ENCODE assay signal across 1 cellular context in genomic region chr11:61682093-61682732, GRCh38.
A peak's percentile ranks its signal among the peaks of the same experiment; 100 is the strongest.
TF ChIP-seq lines count a peak whose summit lies in the region.

No MANE protein-coding gene starts in this region.

TF ChIP-seq in HepG2, 621 proteins besides CTCF, POLR2A, EP300 and RAD21 (continued from another document):
- TF ChIP-seq TCF12 (IDR thresholded peaks at IDR 0.05) (no peak), TCF12 (CRISPR knock-in tag; IDR thresholded peaks at IDR 0.05) (0 out of 2 replicates have a peak, but pooled peaks have one; percentile 59), DPF2 (CRISPR knock-in tag; IDR thresholded peaks at IDR 0.05; ENCODE audit: borderline replicate concordance, low read depth) (peak; percentile 81; the same call in 1 of the 2 replicates), ISX (CRISPR knock-in tag; conservative IDR thresholded peaks at IDR 0.05) (no peak), SP1 (IDR thresholded peaks at IDR 0.05) (no peak), SP1 (CRISPR knock-in tag; IDR thresholded peaks at IDR 0.05) (0 out of 2 replicates have a peak, but pooled peaks have one; percentile 20), PHF20 (CRISPR knock-in tag; IDR thresholded peaks at IDR 0.05) (no peak), UBTF (CRISPR knock-in tag; IDR thresholded peaks at IDR 0.05) (peak; percentile 77), ZNF792 (CRISPR knock-in tag; IDR thresholded peaks at IDR 0.05) (peak; percentile 94; the same call in 1 of the 2 replicates), MZF1 (CRISPR knock-in tag; IDR thresholded peaks at IDR 0.05; ENCODE audit: borderline replicate concordance) (no peak), MIER2 (CRISPR knock-in tag; IDR thresholded peaks at IDR 0.05) (peak; percentile 87), TFDP1 (CRISPR knock-in tag; IDR thresholded peaks at IDR 0.05; ENCODE audit: borderline replicate concordance) (peak; percentile 92), ZFP36 (IDR thresholded peaks at IDR 0.05; ENCODE audit: borderline replicate concordance, low read depth, low read length, partially characterized antibody) (no peak), ZNF292 (CRISPR knock-in tag; IDR thresholded peaks at IDR 0.05; ENCODE audit: borderline replicate concordance, low read depth) (peak; percentile 35; the same call in 1 of the 2 replicates), ZNF124 (CRISPR knock-in tag; IDR thresholded peaks at IDR 0.05) (peak; percentile 79), ZNF609 (CRISPR knock-in tag; IDR thresholded peaks at IDR 0.05; ENCODE audit: borderline replicate concordance) (peak; percentile 83; the same call in 1 of the 2 replicates), JUND (CRISPR knock-in tag; IDR thresholded peaks at IDR 0.05) (peak; percentile 95), HNRNPUL1 (IDR thresholded peaks at IDR 0.05; ENCODE audit: low read depth, low read length) (no peak), RFX1 (IDR thresholded peaks at IDR 0.05) (no peak), MEIS1 (CRISPR knock-in tag; IDR thresholded peaks at IDR 0.05; ENCODE audit: borderline replicate concordance) (peak; percentile 97), CREM (IDR thresholded peaks at IDR 0.05) (peak; percentile 62; the same call in 1 of the 2 replicates), CREM (CRISPR knock-in tag; IDR thresholded peaks at IDR 0.05) (no peak), TEAD2 (CRISPR knock-in tag; IDR thresholded peaks at IDR 0.05) (0 out of 2 replicates have a peak, but pooled peaks have one; percentile 43), ZBTB1 (CRISPR knock-in tag; IDR thresholded peaks at IDR 0.05; ENCODE audit: borderline replicate concordance) (no peak), SMAD3 (CRISPR knock-in tag; IDR thresholded peaks at IDR 0.05) (peak; percentile 78), DNMT1 (CRISPR knock-in tag; IDR thresholded peaks at IDR 0.05) (no peak), HNRNPK (IDR thresholded peaks at IDR 0.05; ENCODE audit: low read depth, low read length, poor library complexity, severe bottlenecking) (no peak), ZNF18 (CRISPR knock-in tag; IDR thresholded peaks at IDR 0.05; ENCODE audit: insufficient replicate concordance) (peak; percentile 69), ZNF552 (CRISPR knock-in tag; IDR thresholded peaks at IDR 0.05; ENCODE audit: borderline replicate concordance) (no peak), RORA (CRISPR knock-in tag; IDR thresholded peaks at IDR 0.05) (no peak), MTF1 (CRISPR knock-in tag; IDR thresholded peaks at IDR 0.05) (no peak), AGO2 (optimal IDR thresholded peaks at IDR 0.05; ENCODE audit: low read depth, low read length) (no peak), AKAP8 (CRISPR knock-in tag; IDR thresholded peaks at IDR 0.05) (no peak), ZNF773 (CRISPR knock-in tag; IDR thresholded peaks at IDR 0.05; ENCODE audit: borderline replicate concordance) (no peak), ZNF337 (CRISPR knock-in tag; IDR thresholded peaks at IDR 0.05; ENCODE audit: borderline replicate concordance, low read depth) (0 out of 2 replicates have a peak, but pooled peaks have one; percentile 48), ZNF143 (CRISPR knock-in tag; IDR thresholded peaks at IDR 0.05) (no peak), ZNF629 (CRISPR knock-in tag; conservative IDR thresholded peaks at IDR 0.05) (peak; percentile 34; the same call in 1 of the 2 replicates), ZBTB7A (CRISPR knock-in tag; IDR thresholded peaks at IDR 0.05) (peak; percentile 46; the same call in 1 of the 2 replicates), ZNF33A (CRISPR knock-in tag; IDR thresholded peaks at IDR 0.05; ENCODE audit: borderline replicate concordance) (no peak), ZNF160 (CRISPR knock-in tag; IDR thresholded peaks at IDR 0.05) (peak; percentile 69; the same call in 1 of the 2 replicates), ZNF879 (CRISPR knock-in tag; IDR thresholded peaks at IDR 0.05) (0 out of 2 replicates have a peak, but pooled peaks have one; percentile 26), GABPB1 (CRISPR knock-in tag; IDR thresholded peaks at IDR 0.05) (peak; percentile 85), SOX5 (CRISPR knock-in tag; IDR thresholded peaks at IDR 0.05; ENCODE audit: borderline replicate concordance) (peak; percentile 88; the same call in 1 of the 2 replicates), ZNF350 (CRISPR knock-in tag; IDR thresholded peaks at IDR 0.05; ENCODE audit: borderline replicate concordance, low read depth) (peak; percentile 90; the same call in 1 of the 2 replicates), HCFC1 (IDR thresholded peaks at IDR 0.05; ENCODE audit: low read depth, low read length) (no peak), SNRNP70 (IDR thresholded peaks at IDR 0.05; ENCODE audit: low read depth, low read length) (no peak), PAXIP1 (CRISPR knock-in tag; conservative IDR thresholded peaks at IDR 0.05) (peak; percentile 92), ZNF33B (CRISPR knock-in tag; IDR thresholded peaks at IDR 0.05) (peak; percentile 78; the same call in 1 of the 2 replicates)
- TF ChIP-seq, protein P1, sequence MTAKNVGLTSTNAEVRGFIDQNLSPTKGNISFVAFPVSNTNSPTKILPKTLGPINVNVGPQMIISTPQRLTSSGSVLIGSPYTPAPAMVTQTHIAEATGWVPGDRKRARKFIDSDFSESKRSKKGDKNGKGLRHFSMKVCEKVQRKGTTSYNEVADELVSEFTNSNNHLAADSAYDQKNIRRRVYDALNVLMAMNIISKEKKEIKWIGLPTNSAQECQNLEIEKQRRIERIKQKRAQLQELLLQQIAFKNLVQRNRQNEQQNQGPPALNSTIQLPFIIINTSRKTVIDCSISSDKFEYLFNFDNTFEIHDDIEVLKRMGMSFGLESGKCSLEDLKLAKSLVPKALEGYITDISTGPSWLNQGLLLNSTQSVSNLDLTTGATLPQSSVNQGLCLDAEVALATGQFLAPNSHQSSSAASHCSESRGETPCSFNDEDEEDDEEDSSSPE (CRISPR knock-in tag; IDR thresholded peaks at IDR 0.05), result peak; percentile 82
- TF ChIP-seq, protein P2, sequence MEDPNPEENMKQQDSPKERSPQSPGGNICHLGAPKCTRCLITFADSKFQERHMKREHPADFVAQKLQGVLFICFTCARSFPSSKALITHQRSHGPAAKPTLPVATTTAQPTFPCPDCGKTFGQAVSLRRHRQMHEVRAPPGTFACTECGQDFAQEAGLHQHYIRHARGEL (CRISPR knock-in tag; IDR thresholded peaks at IDR 0.05), result no peak
- TF ChIP-seq, protein P3, sequence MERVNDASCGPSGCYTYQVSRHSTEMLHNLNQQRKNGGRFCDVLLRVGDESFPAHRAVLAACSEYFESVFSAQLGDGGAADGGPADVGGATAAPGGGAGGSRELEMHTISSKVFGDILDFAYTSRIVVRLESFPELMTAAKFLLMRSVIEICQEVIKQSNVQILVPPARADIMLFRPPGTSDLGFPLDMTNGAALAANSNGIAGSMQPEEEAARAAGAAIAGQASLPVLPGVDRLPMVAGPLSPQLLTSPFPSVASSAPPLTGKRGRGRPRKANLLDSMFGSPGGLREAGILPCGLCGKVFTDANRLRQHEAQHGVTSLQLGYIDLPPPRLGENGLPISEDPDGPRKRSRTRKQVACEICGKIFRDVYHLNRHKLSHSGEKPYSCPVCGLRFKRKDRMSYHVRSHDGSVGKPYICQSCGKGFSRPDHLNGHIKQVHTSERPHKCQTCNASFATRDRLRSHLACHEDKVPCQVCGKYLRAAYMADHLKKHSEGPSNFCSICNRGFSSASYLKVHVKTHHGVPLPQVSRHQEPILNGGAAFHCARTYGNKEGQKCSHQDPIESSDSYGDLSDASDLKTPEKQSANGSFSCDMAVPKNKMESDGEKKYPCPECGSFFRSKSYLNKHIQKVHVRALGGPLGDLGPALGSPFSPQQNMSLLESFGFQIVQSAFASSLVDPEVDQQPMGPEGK (CRISPR knock-in tag; IDR thresholded peaks at IDR 0.05), result peak; percentile 100
